In genomic region chr2:208546107-208546506, GRCh38 we compare ENCODE assay signal across 28 cellular contexts.
"Had no signal": no experiment of that assay in that cellular context is flagged by ENCODE, and none has a peak within 500 bp of the region (broad histone marks: within the 10 kb centered on the region; RNA-seq: fewer than 3 reads in every experiment).

No MANE protein-coding gene starts in this region.

- H3K4me1 ChIP-seq: adrenal gland, body of pancreas, colonic mucosa, foreskin keratinocyte, gastrocnemius medialis, heart left ventricle had no signal

- H3K36me3 ChIP-seq: adrenal gland, colonic mucosa, gastrocnemius medialis, heart left ventricle had no signal

- H3K27me3 ChIP-seq: adrenal gland, body of pancreas, colonic mucosa, foreskin keratinocyte, gastrocnemius medialis, heart left ventricle had no signal

- H3K9me3 ChIP-seq: adrenal gland, colonic mucosa, gastrocnemius medialis had no signal

- H3K4me3 ChIP-seq: adrenal gland, body of pancreas, colonic mucosa, gastrocnemius medialis, heart left ventricle had no signal

- FAIRE-seq: endometrium, endothelial cell of umbilical vein had no signal

- DNase-seq: activated CD4-positive, alpha-beta memory T cell treated with anti-CD3 and anti-CD28 coated beads for 36 hours; activated CD4-positive, alpha-beta T cell treated with anti-CD3 and anti-CD28 coated beads for 36 hours; activated CD4-positive, CD25-positive, alpha-beta regulatory T cell; activated CD4-positive, CD25-positive, alpha-beta regulatory T cell treated with anti-CD3 and anti-CD28 coated beads, Interleukin-2, amount 50 U/mL, for 72 hours; activated CD8-positive, alpha-beta memory T cell treated with anti-CD3 and anti-CD28 coated beads, Interleukin-2, amount 10 ng/mL, durations not matched to agents 7 days and 5 days; activated CD8-positive, alpha-beta memory T cell treated with anti-CD3 and anti-CD28 coated beads, Interleukin-2, amount 50 U/mL, for 4 hours; activated CD8-positive, alpha-beta T cell treated with anti-CD3 and anti-CD28 coated beads, Interleukin-2, amount 10 ng/mL, durations not matched to agents 7 days and 5 days; activated effector memory CD4-positive, alpha-beta T cell treated with anti-CD3 and anti-CD28 coated beads, Interleukin-2, amount 50 U/mL, for 16 hours; activated naive CD4-positive, alpha-beta T cell treated with anti-CD3 and anti-CD28 coated beads for 36 hours; activated naive CD8-positive, alpha-beta T cell treated with anti-CD3 and anti-CD28 coated beads for 36 hours; activated naive CD8-positive, alpha-beta T cell treated with anti-CD3 and anti-CD28 coated beads, Interleukin-2, amount 50 U/mL, for 24 hours; activated T-cell treated with anti-CD3 and anti-CD28 coated beads, Interleukin-2, amount 50 U/mL, for 1 hour; activated T-cell treated with anti-CD3 and anti-CD28 coated beads, Interleukin-2, amount 50 U/mL, for 48 hours; adrenal gland; amygdala; aorta; caudate nucleus; effector CD8-positive, alpha-beta T cell; foreskin keratinocyte; gastrocnemius medialis; glutamatergic neuron; heart left ventricle; T-helper 2 cell had no signal

- H3K27ac ChIP-seq: adrenal gland, body of pancreas, colonic mucosa, epithelial cell of prostate, foreskin keratinocyte, gastrocnemius medialis, heart left ventricle had no signal
